In genomic region chrX:109134777-109135176, GRCh38 we compare ENCODE assay signal across 10 cellular contexts.
"Had no signal": no experiment of that assay in that cellular context is flagged by ENCODE, and none has a peak within 500 bp of the region (broad histone marks: within the 10 kb centered on the region; RNA-seq: fewer than 3 reads in every experiment).

No MANE protein-coding gene starts in this region.

- H3K9ac ChIP-seq: GM23248, KMS-11 had no signal

- DNase-seq: GM23248, GOT3, H7, KBM-7 had no signal

- H2AFZ ChIP-seq: GM23248 had no signal

- H3K36me3 Mint-ChIP-seq: IgD-negative memory B cell had no signal

- ATAC-seq: HCT116, HepG2 had no signal

- H3K4me3 ChIP-seq: GM23248, HAP-1 had no signal

- H3K36me3 ChIP-seq: HAP-1 had no signal

- H3K27ac Mint-ChIP-seq: IgD-negative memory B cell had no signal

- H3K4me1 Mint-ChIP-seq: IgD-negative memory B cell had no signal

- H3K4me1 ChIP-seq: HAP-1 had no signal

- H3K4me3 Mint-ChIP-seq: IgD-negative memory B cell had no signal

- H3K27me3 Mint-ChIP-seq: IgD-negative memory B cell had no signal

- FAIRE-seq: HepG2 had no signal

- H3K4me2 ChIP-seq: KMS-11 had no signal

- H3K27ac ChIP-seq: GM23248, HL-60, KMS-11 had no signal

- H3K9me3 ChIP-seq: HAP-1 had no signal
